ENCODE assay signal across 16 cellular contexts in genomic region chr3:187002915-187003314, GRCh38.
DNase-seq lines count a peak whose midpoint lies in the region; ATAC-seq lines count a peak whose summit lies in the region.
"Had no signal": no experiment of that assay in that cellular context is flagged by ENCODE, and none has a peak within 500 bp of the region (broad histone marks: within the 10 kb centered on the region; RNA-seq: fewer than 3 reads in every experiment).

No MANE protein-coding gene starts in this region.

- ATAC-seq in activated CD8-positive, alpha-beta memory T cell treated with anti-CD3 and anti-CD28 coated beads, Interleukin-2, amount 10 ng/mL, durations not matched to agents 7 days and 5 days = no peak
- no peak for ATAC-seq in stimulated activated effector memory CD8-positive, alpha-beta T cell treated with anti-CD3 and anti-CD28 coated beads, Interleukin-12 subunit alpha, Interleukin-12 subunit beta, amount 100 ng/mL, for 72 hours
- ATAC-seq in GM21423 (IDR thresholded peaks at IDR 0.05; ENCODE audit: unreplicated experiment) = no peak

- H3K9me3 Mint-ChIP-seq in activated CD8-positive, alpha-beta memory T cell treated with anti-CD3 and anti-CD28 coated beads, Interleukin-2, amount 10 ng/mL, durations not matched to agents 7 days and 5 days (ENCODE audit: low read depth) = peaks cover 8% of the 10 kb centered on the region
- H3K9me3 Mint-ChIP-seq in IgD-negative memory B cell = peaks cover 2 to 8% (median 3%) of the 10 kb centered on the region in 3 donors
- H3K9me3 Mint-ChIP-seq in activated T-helper 1 cell treated with anti-CD3 and anti-CD28 coated beads, Interleukin-12 subunit alpha, Interleukin-12 subunit beta, Interleukin-2, Interleukin-4 antibody, amounts not matched to agents 30 ng/mL and 10 ng/mL and 1 ng/mL, durations not matched to agents 14 hours and 24 hours and 36 hours = peaks cover 11% of the 10 kb centered on the region
- H3K9me3 Mint-ChIP-seq in stimulated activated effector memory CD8-positive, alpha-beta T cell treated with anti-CD3 and anti-CD28 coated beads, Interleukin-12 subunit alpha, Interleukin-12 subunit beta, amount 100 ng/mL, for 72 hours = peaks cover 6% of the 10 kb centered on the region

- peaks cover 71% of the 10 kb centered on the region for H3K36me3 Mint-ChIP-seq in activated CD8-positive, alpha-beta memory T cell treated with anti-CD3 and anti-CD28 coated beads, Interleukin-2, amount 10 ng/mL, durations not matched to agents 7 days and 5 days
- peaks cover 45% of the 10 kb centered on the region for H3K36me3 Mint-ChIP-seq in IgD-negative memory B cell
- H3K36me3 Mint-ChIP-seq in activated T-helper 1 cell treated with anti-CD3 and anti-CD28 coated beads, Interleukin-12 subunit alpha, Interleukin-12 subunit beta, Interleukin-2, Interleukin-4 antibody, amounts not matched to agents 30 ng/mL and 10 ng/mL and 1 ng/mL, durations not matched to agents 14 hours and 24 hours and 36 hours (ENCODE audit: low read depth) = peaks cover 59% of the 10 kb centered on the region
- H3K36me3 Mint-ChIP-seq in stimulated activated effector memory CD8-positive, alpha-beta T cell treated with anti-CD3 and anti-CD28 coated beads, Interleukin-12 subunit alpha, Interleukin-12 subunit beta, amount 100 ng/mL, for 72 hours = peaks cover 51% of the 10 kb centered on the region

- no peak overlapping the region for H3K4me3 Mint-ChIP-seq in activated CD8-positive, alpha-beta memory T cell treated with anti-CD3 and anti-CD28 coated beads, Interleukin-2, amount 10 ng/mL, durations not matched to agents 7 days and 5 days
- H3K4me3 Mint-ChIP-seq in IgD-negative memory B cell = peak overlapping the region in 1 of 4 donors; percentile 80
- H3K4me3 Mint-ChIP-seq in activated T-helper 1 cell treated with anti-CD3 and anti-CD28 coated beads, Interleukin-12 subunit alpha, Interleukin-12 subunit beta, Interleukin-2, Interleukin-4 antibody, amounts not matched to agents 30 ng/mL and 10 ng/mL and 1 ng/mL, durations not matched to agents 14 hours and 24 hours and 36 hours = no peak overlapping the region
- no peak overlapping the region for H3K4me3 Mint-ChIP-seq in stimulated activated effector memory CD8-positive, alpha-beta T cell treated with anti-CD3 and anti-CD28 coated beads, Interleukin-12 subunit alpha, Interleukin-12 subunit beta, amount 100 ng/mL, for 72 hours

- peak overlapping the region; percentile 70 for H3K27ac Mint-ChIP-seq in activated CD8-positive, alpha-beta memory T cell treated with anti-CD3 and anti-CD28 coated beads, Interleukin-2, amount 10 ng/mL, durations not matched to agents 7 days and 5 days
- peak overlapping the region; percentile 73 to 98 (median 95) for H3K27ac Mint-ChIP-seq in IgD-negative memory B cell
- H3K27ac Mint-ChIP-seq in activated T-helper 1 cell treated with anti-CD3 and anti-CD28 coated beads, Interleukin-12 subunit alpha, Interleukin-12 subunit beta, Interleukin-2, Interleukin-4 antibody, amounts not matched to agents 30 ng/mL and 10 ng/mL and 1 ng/mL, durations not matched to agents 14 hours and 24 hours and 36 hours = peak overlapping the region; percentile 66
- H3K27ac Mint-ChIP-seq in stimulated activated effector memory CD8-positive, alpha-beta T cell treated with anti-CD3 and anti-CD28 coated beads, Interleukin-12 subunit alpha, Interleukin-12 subunit beta, amount 100 ng/mL, for 72 hours = peak overlapping the region; percentile 50

- CTCF ChIA-PET in activated CD8-positive, alpha-beta memory T cell treated with anti-CD3 and anti-CD28 coated beads, Interleukin-2, amount 10 ng/mL, durations not matched to agents 7 days and 5 days (lab: Charles Lee) = interaction anchor here (6.1 kb wide), 1 partner anchor 24 kb away, joined by 33 read pairs; no protein-coding TSS in a partner anchor

- DNase-seq in activated CD8-positive, alpha-beta memory T cell treated with anti-CD3 and anti-CD28 coated beads, Interleukin-2, amount 10 ng/mL, durations not matched to agents 7 days and 5 days = no peak
- DNase-seq in activated CD8-positive, alpha-beta memory T cell treated with anti-CD3 and anti-CD28 coated beads, Interleukin-2, amount 50 U/mL, for 4 hours = no peak
- peak; percentile 8 for DNase-seq in activated T-helper 1 cell treated with anti-CD3 and anti-CD28 coated beads, Interleukin-12 subunit alpha, Interleukin-12 subunit beta, Interleukin-2, Interleukin-4 antibody, amounts not matched to agents 30 ng/mL and 10 ng/mL and 1 ng/mL, durations not matched to agents 14 hours and 24 hours and 36 hours (ENCODE audit: low spot score)
- no peak for DNase-seq in stimulated activated effector memory CD8-positive, alpha-beta T cell treated with anti-CD3 and anti-CD28 coated beads, Interleukin-12 subunit alpha, Interleukin-12 subunit beta, amount 100 ng/mL, for 72 hours (ENCODE audit: low spot score in 2 of 2)
- DNase-seq in NCI-H1930 (lab: John Stamatoyannopoulos, UW) (no peak), A172 (ENCODE audit: low spot score) (no peak)
- DNase-seq: C1 segment of cervical spinal cord, COR-L47, DMS53, GM23248, NCI-H1048, NCI-H2107, NCI-H345, NCI-H69 had no signal

- no peaks in the 10 kb centered on the region for H3K27me3 Mint-ChIP-seq in activated CD8-positive, alpha-beta memory T cell treated with anti-CD3 and anti-CD28 coated beads, Interleukin-2, amount 10 ng/mL, durations not matched to agents 7 days and 5 days
- H3K27me3 Mint-ChIP-seq in IgD-negative memory B cell = no peaks in the 10 kb centered on the region
- H3K27me3 Mint-ChIP-seq in activated T-helper 1 cell treated with anti-CD3 and anti-CD28 coated beads, Interleukin-12 subunit alpha, Interleukin-12 subunit beta, Interleukin-2, Interleukin-4 antibody, amounts not matched to agents 30 ng/mL and 10 ng/mL and 1 ng/mL, durations not matched to agents 14 hours and 24 hours and 36 hours (ENCODE audit: insufficient read depth) = no peaks in the 10 kb centered on the region

- H3K4me1 Mint-ChIP-seq in activated CD8-positive, alpha-beta memory T cell treated with anti-CD3 and anti-CD28 coated beads, Interleukin-2, amount 10 ng/mL, durations not matched to agents 7 days and 5 days = peaks cover 80% of the 10 kb centered on the region
- H3K4me1 Mint-ChIP-seq in IgD-negative memory B cell = peaks cover 54 to 78% (median 71%) of the 10 kb centered on the region in 3 donors
- peaks cover 90% of the 10 kb centered on the region for H3K4me1 Mint-ChIP-seq in activated T-helper 1 cell treated with anti-CD3 and anti-CD28 coated beads, Interleukin-12 subunit alpha, Interleukin-12 subunit beta, Interleukin-2, Interleukin-4 antibody, amounts not matched to agents 30 ng/mL and 10 ng/mL and 1 ng/mL, durations not matched to agents 14 hours and 24 hours and 36 hours (ENCODE audit: low read depth)
- peaks cover 85% of the 10 kb centered on the region for H3K4me1 Mint-ChIP-seq in stimulated activated effector memory CD8-positive, alpha-beta T cell treated with anti-CD3 and anti-CD28 coated beads, Interleukin-12 subunit alpha, Interleukin-12 subunit beta, amount 100 ng/mL, for 72 hours

- intact Hi-C loops in activated T-helper 1 cell treated with anti-CD3 and anti-CD28 coated beads, Interleukin-12 subunit alpha, Interleukin-12 subunit beta, Interleukin-2, Interleukin-4 antibody, amounts not matched to agents 30 ng/mL and 10 ng/mL and 1 ng/mL, durations not matched to agents 14 hours and 24 hours and 36 hours (cut with micrococcal nuclease) = loop anchor here (5.0 to 10.0 kb wide), 4 partner anchors 176 to 1066 kb away; partner anchors contain the start of gene TRA2B
